In the genomic region with DNA sequence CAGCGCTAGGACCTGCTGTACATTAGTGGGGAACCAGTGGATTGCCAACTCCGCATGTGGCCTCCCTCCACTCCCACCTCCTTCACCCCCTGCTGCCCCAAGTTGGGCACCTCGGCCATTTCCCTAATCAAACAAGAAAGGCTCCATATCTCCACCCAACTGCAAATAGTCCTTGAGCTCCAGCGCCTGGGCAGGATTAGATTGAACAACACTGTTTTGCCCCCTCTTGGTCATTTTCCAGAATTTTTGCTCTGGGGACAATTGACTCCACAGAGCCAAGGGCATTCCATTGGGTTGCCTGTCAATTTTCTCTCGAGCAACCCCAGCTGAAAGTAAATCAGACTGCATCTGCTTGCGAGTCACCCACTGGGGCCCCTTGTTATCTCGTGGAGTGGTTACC, we compare ENCODE assay signal across 12 cellular contexts. TPM values are rescaled to one million over a fixed set of nuclear protein-coding genes. Genes with fewer than 3 reads are reported as not detected.
"Had no signal": no experiment of that assay in that cellular context is flagged by ENCODE, and none has a peak within 500 bp of the region (broad histone marks: within the 10 kb centered on the region; RNA-seq: fewer than 3 reads in every experiment).

No MANE protein-coding gene starts in this region.

- DNase-seq: GM23248, GOT3, H7, H9, HCEC 1CT, HFFc6 had no signal

- H3K36me3 ChIP-seq: HAP-1 had no signal

- H3K9ac ChIP-seq: GM23248 had no signal

- H2AFZ ChIP-seq: GM23248, GM23338 had no signal

- ATAC-seq: GM23338, HCT116 had no signal

- FAIRE-seq: H1, H54 had no signal

- H3K4me1 ChIP-seq: HAP-1 had no signal

- H3K27ac ChIP-seq: GM23248 had no signal

- H3K9me3 ChIP-seq: HAP-1 had no signal

- H3K4me3 ChIP-seq: GM23248, GM23338, HAP-1 had no signal

- H3K4me2 ChIP-seq: GM23338 had no signal

RNA-seq across cellular contexts. Expression of a gene that starts 29.6 kb away (rescaled TPM):
- total RNA-seq: GM23248, GM23338, H1, H4, H7, H9, HFFc6 had no signal
- polyA plus RNA-seq: GM23248, GM23338, H1 had no signal
